ENCODE assay signal across 8 cellular contexts in genomic region chr3:15427182-15427880, GRCh38. TPM values are rescaled to one million over a fixed set of nuclear protein-coding genes. Genes with fewer than 3 reads are reported as not detected.
DNase-seq lines count a peak whose midpoint lies in the region; ATAC-seq and TF ChIP-seq lines count a peak whose summit lies in the region.

Gene EAF1, plus strand, starts transcription at chr3:15427598. Its CDS starts 182 bp downstream, at chr3:15427780.
Gene METTL6, minus strand, starts transcription at chr3:15427544. Its CDS starts 1,033 bp downstream, at chr3:15426511.

- H3K4me1 ChIP-seq in KMS-11 (ENCODE audit: low read depth, poor library complexity, severe bottlenecking) (peaks cover 31% of the 10 kb centered on the region), stomach (peaks cover 0 to 63% (median 45%) of the 10 kb centered on the region in 4 donors)

- no peaks in the 10 kb centered on the region for H3K9me2 ChIP-seq in neural cell (ENCODE audit: insufficient read depth, low read length)

- H3K9ac ChIP-seq in KMS-11: peak within 1 kb of the TSS; percentile 70
- peak within 1 kb of the TSS; percentile 93 for H3K9ac ChIP-seq in neural cell (ENCODE audit: low read length)

- no peaks in the 10 kb centered on the region for H3F3A ChIP-seq in neural cell (ENCODE audit: insufficient read depth, low read length, poor library complexity, severe bottlenecking)

- peak; percentile 92 for ATAC-seq in GM21723 (IDR thresholded peaks at IDR 0.05; ENCODE audit: unreplicated experiment)

- H3K27ac ChIP-seq in KMS-11 (peak within 1 kb of the TSS; percentile 47), neural cell (ENCODE audit: low read length) (peak within 1 kb of the TSS; percentile 90), stomach (peak within 1 kb of the TSS; percentile 70 to 92 (median 87))

- H3K79me2 ChIP-seq in KMS-11 (ENCODE audit: insufficient read depth, low read depth) (peaks cover 35% of the 10 kb centered on the region), neural cell (replicated peaks; ENCODE audit: insufficient read depth, low read length) (peaks cover 48% of the 10 kb centered on the region)

- TF ChIP-seq POLR2A in Raji (IDR thresholded peaks at IDR 0.05; ENCODE audit: insufficient read depth, low read depth, low read length): peak; percentile 84
- TF ChIP-seq POLR2A in stomach (IDR thresholded peaks at IDR 0.05): no peak

- peak; percentile 23 for TF ChIP-seq EP300 in neural cell (conservative IDR thresholded peaks at IDR 0.05; ENCODE audit: poor library complexity, severe bottlenecking)
- no peak for TF ChIP-seq EP300 in stomach (IDR thresholded peaks at IDR 0.05)

- peak; percentile 33 for TF ChIP-seq RAD21 in neural cell (conservative IDR thresholded peaks at IDR 0.05)

- H3K4me3 ChIP-seq in KMS-11 (IDR thresholded peaks at IDR 0.05; ENCODE audit: insufficient read depth, low read depth, low read length): peak within 1 kb of the TSS; percentile 45
- peak within 1 kb of the TSS; percentile 81 for H3K4me3 ChIP-seq in neural cell (ENCODE audit: low read length)
- peak within 1 kb of the TSS; percentile 76 to 95 (median 84) for H3K4me3 ChIP-seq in stomach

- H3K4me2 ChIP-seq in KMS-11 (peak within 1 kb of the TSS; percentile 86), neural cell (ENCODE audit: low read length) (peak within 1 kb of the TSS; percentile 79)

- WGBS in stomach, 5 donors: 0 to 1% (median 0%) methylated on average over 13 to 52 of the region's 52 CpGs

- DNase-seq in DMS79 treated with DMSO at 0.1 percent for 48 hours (lab: John Stamatoyannopoulos, UW) (peak; percentile 10), fibroblast of the conjunctiva (ENCODE audit: low read depth) (peak; percentile 54), stomach (peak; percentile 85)
- DNase-seq in activated T-helper 9 cell treated with anti-CD3 and anti-CD28 coated beads, Interleukin-2, amount 50 U/mL, for 16 hours (ENCODE audit: low read depth): peak; percentile 82

- H3K27me3 ChIP-seq in KMS-11 (ENCODE audit: insufficient read depth, low read depth): no peaks in the 10 kb centered on the region
- H3K27me3 ChIP-seq in neural cell (ENCODE audit: insufficient read depth, low read depth, low read length): no peaks in the 10 kb centered on the region
- no peaks in the 10 kb centered on the region for H3K27me3 ChIP-seq in stomach

- intact Hi-C loops in stomach (cut with DNase I; ENCODE audit: low total_unique reads): loop anchor here (10.0 kb wide), 1 partner anchor 127 kb away; no protein-coding TSS in a partner anchor

- TF ChIP-seq CTCF in KMS-11 (conservative IDR thresholded peaks at IDR 0.05; ENCODE audit: low read depth, low read length): no peak
- TF ChIP-seq CTCF in neural cell (IDR thresholded peaks at IDR 0.05; ENCODE audit: poor library complexity, severe bottlenecking): peak; percentile 51
- peak in 1 of 7 experiments; percentile 4 for TF ChIP-seq CTCF in stomach (IDR thresholded peaks at IDR 0.05)

- no peaks in the 10 kb centered on the region for H4K20me1 ChIP-seq in KMS-11 (ENCODE audit: insufficient read depth)
- no peaks in the 10 kb centered on the region for H4K20me1 ChIP-seq in neural cell (ENCODE audit: insufficient read depth)

- H3K36me3 ChIP-seq in KMS-11 (ENCODE audit: insufficient read depth): no peaks in the 10 kb centered on the region
- no peaks in the 10 kb centered on the region for H3K36me3 ChIP-seq in neural cell (ENCODE audit: insufficient read depth, low read length)
- peaks cover 12 to 47% (median 46%) of the 10 kb centered on the region in 4 donors for H3K36me3 ChIP-seq in stomach

- H3K9me3 ChIP-seq in neural cell (ENCODE audit: low read length) (no peaks in the 10 kb centered on the region), stomach (no peaks in the 10 kb centered on the region)

- peak within 1 kb of the TSS; percentile 93 for H2AFZ ChIP-seq in KMS-11 (ENCODE audit: low read depth)
- H2AFZ ChIP-seq in neural cell (ENCODE audit: low read depth, low read length): peak within 1 kb of the TSS; percentile 88

TF ChIP-seq in neural cell, 6 proteins besides CTCF, POLR2A, EP300 and RAD21:
- TF ChIP-seq POLR2AphosphoS5 (IDR thresholded peaks at IDR 0.05) (peak; percentile 86), TAF1 (IDR thresholded peaks at IDR 0.05; ENCODE audit: low read depth) (peak; percentile 45), SMC3 (conservative IDR thresholded peaks at IDR 0.05; ENCODE audit: poor library complexity) (peak; percentile 54), MXI1 (conservative IDR thresholded peaks at IDR 0.05; ENCODE audit: poor library complexity, severe bottlenecking) (peak; percentile 88), REST (IDR thresholded peaks at IDR 0.05; ENCODE audit: borderline replicate concordance) (peak; percentile 36), EZH2 (IDR thresholded peaks at IDR 0.05; ENCODE audit: borderline replicate concordance, insufficient read depth, low read length, poor library complexity, severe bottlenecking) (no peak)
TF ChIP-seq in neural cell: peak in this region for 5.

RNA-seq across cellular contexts. Expression of gene EAF1, which starts in this region (rescaled TPM):
- polyA plus RNA-seq in neural cell (45.4 and 53.1 TPM in 2 replicates), stomach (1 to 10 TPM; 3.2 to 8.2 (median 8.1) TPM)
- polyA minus RNA-seq in neural cell: 81.8 and 97.6 TPM in 2 replicates
- 10 to 100 TPM in 4 of 5 donors, 1 to 10 TPM in 1; 1.8 to 62.9 (median 29.5) TPM for total RNA-seq in stomach

RNA-seq across cellular contexts. Expression of gene METTL6, which starts in this region (rescaled TPM):
- polyA plus RNA-seq in neural cell (53.3 and 60.8 TPM in 2 replicates), stomach (10 to 100 TPM in 2 of 3 donors, 1 to 10 TPM in 1; 6.8 to 14.5 (median 11.5) TPM)
- 85.5 and 94.3 TPM in 2 replicates for polyA minus RNA-seq in neural cell
- 10 to 100 TPM in 1 of 5 donors, 1 to 10 TPM in 3, under 1 TPM in 1; 0.29 to 35.8 (median 5.9) TPM for total RNA-seq in stomach

Comparison
In these comparisons a context has a peak if more than half of its experiments do, and no peak if none do; other contexts are left out.
1. Peak in every context shown above with its lines: DNase-seq, ATAC-seq, H3K4me3 ChIP-seq and H3K27ac ChIP-seq.
2. DNase-seq: peak in every context shown above with its lines; median percentile 85 in stomach; 82 in activated T-helper 9 cell treated with anti-CD3 and anti-CD28 coated beads, Interleukin-2, amount 50 U/mL, for 16 hours; 54 in fibroblast of the conjunctiva; 10 in DMS79 treated with DMSO at 0.1 percent for 48 hours.